ENCODE assay signal across 25 cellular contexts in genomic region chr20:39983655-39984054, GRCh38.
"Had no signal": no experiment of that assay in that cellular context is flagged by ENCODE, and none has a peak within 500 bp of the region (broad histone marks: within the 10 kb centered on the region; RNA-seq: fewer than 3 reads in every experiment).

No MANE protein-coding gene starts in this region.

- DNase-seq: cortex of kidney; dorsolateral prefrontal cortex; effector CD8-positive, alpha-beta T cell; gastrocnemius medialis; glutamatergic neuron; immature natural killer cell; left colon; lower lobe of right lung; natural killer cell; nucleus accumbens; ovary; stimulated activated CD4-positive, alpha-beta T cell treated with anti-CD3 and anti-CD28 coated beads, Interleukin-2, amount 100 ng/mL, for 24 hours; stimulated activated CD4-positive, alpha-beta T cell treated with anti-CD3 and anti-CD28 coated beads, Interleukin-4, amount 100 ng/mL, for 4 hours; stimulated activated naive B cell treated with anti-CD40 and anti-IgM and Interleukin-4, amounts not matched to agents 10 μg/mL and 1 μg/mL and 100 μg/mL, for 72 hours; stimulated activated naive CD8-positive, alpha-beta T cell treated with anti-CD3 and anti-CD28 coated beads, Interleukin-15, amount 100 ng/mL, for 72 hours; testis had no signal

- H3K27ac Mint-ChIP-seq: immature natural killer cell; memory B cell; mesothelial cell of epicardium; natural killer cell; neural progenitor cell; progenitor cell of endocrine pancreas; stimulated activated naive B cell treated with anti-CD40 and anti-IgM and Interleukin-4, amounts not matched to agents 10 μg/mL and 1 μg/mL and 100 μg/mL, for 72 hours; stimulated activated naive CD8-positive, alpha-beta T cell treated with anti-CD3 and anti-CD28 coated beads, Interleukin-15, amount 100 ng/mL, for 72 hours had no signal

- H3K4me1 ChIP-seq: testis had no signal

- H3K27me3 Mint-ChIP-seq: central memory CD8-positive, alpha-beta T cell; memory B cell; progenitor cell of endocrine pancreas; stimulated activated naive B cell treated with anti-CD40 and anti-IgM and Interleukin-4, amounts not matched to agents 10 μg/mL and 1 μg/mL and 100 μg/mL, for 72 hours; stimulated activated naive CD8-positive, alpha-beta T cell treated with anti-CD3 and anti-CD28 coated beads, Interleukin-15, amount 100 ng/mL, for 72 hours had no signal

- ATAC-seq: gastrocnemius medialis; left colon; lower lobe of right lung; natural killer cell; sciatic nerve; stimulated activated naive B cell treated with anti-CD40 and anti-IgM and Interleukin-4, amounts not matched to agents 10 μg/mL and 1 μg/mL and 100 μg/mL, for 72 hours; stimulated activated naive CD8-positive, alpha-beta T cell treated with anti-CD3 and anti-CD28 coated beads, Interleukin-15, amount 100 ng/mL, for 72 hours had no signal

- H3K9ac ChIP-seq: neural progenitor cell had no signal

- H3K4me3 ChIP-seq: dorsolateral prefrontal cortex, esophagus muscularis mucosa, gastrocnemius medialis, lower lobe of right lung, neural progenitor cell, ovary, skin epidermis, testis, tibial nerve had no signal

- H3K36me3 Mint-ChIP-seq: immature natural killer cell; memory B cell; mesothelial cell of epicardium; natural killer cell; neural progenitor cell; stimulated activated naive B cell treated with anti-CD40 and anti-IgM and Interleukin-4, amounts not matched to agents 10 μg/mL and 1 μg/mL and 100 μg/mL, for 72 hours had no signal

- H3K27me3 ChIP-seq: dorsolateral prefrontal cortex, esophagus muscularis mucosa, gastrocnemius medialis, neural progenitor cell, ovary, testis, tibial nerve had no signal

- H3K9me3 Mint-ChIP-seq: central memory CD8-positive, alpha-beta T cell; memory B cell; neural progenitor cell; stimulated activated naive B cell treated with anti-CD40 and anti-IgM and Interleukin-4, amounts not matched to agents 10 μg/mL and 1 μg/mL and 100 μg/mL, for 72 hours; stimulated activated naive CD8-positive, alpha-beta T cell treated with anti-CD3 and anti-CD28 coated beads, Interleukin-15, amount 100 ng/mL, for 72 hours had no signal

- H3K4me2 ChIP-seq: neural progenitor cell had no signal

- H3K9me3 ChIP-seq: esophagus muscularis mucosa, gastrocnemius medialis, lower lobe of right lung, ovary, testis, tibial nerve had no signal

- H3K36me3 ChIP-seq: esophagus muscularis mucosa, gastrocnemius medialis, lower lobe of right lung, neural progenitor cell, ovary, tibial nerve had no signal

- H3K4me1 Mint-ChIP-seq: central memory CD8-positive, alpha-beta T cell; immature natural killer cell; memory B cell; natural killer cell; stimulated activated naive B cell treated with anti-CD40 and anti-IgM and Interleukin-4, amounts not matched to agents 10 μg/mL and 1 μg/mL and 100 μg/mL, for 72 hours; stimulated activated naive CD8-positive, alpha-beta T cell treated with anti-CD3 and anti-CD28 coated beads, Interleukin-15, amount 100 ng/mL, for 72 hours had no signal

- H3K27ac ChIP-seq: dorsolateral prefrontal cortex, esophagus muscularis mucosa, lower lobe of right lung, neural progenitor cell, ovary, skin epidermis, testis, tibial nerve had no signal

- H3K4me3 Mint-ChIP-seq: central memory CD8-positive, alpha-beta T cell; immature natural killer cell; memory B cell; mesothelial cell of epicardium; natural killer cell; neural progenitor cell; stimulated activated naive B cell treated with anti-CD40 and anti-IgM and Interleukin-4, amounts not matched to agents 10 μg/mL and 1 μg/mL and 100 μg/mL, for 72 hours; stimulated activated naive CD8-positive, alpha-beta T cell treated with anti-CD3 and anti-CD28 coated beads, Interleukin-15, amount 100 ng/mL, for 72 hours had no signal
